ENCODE assay signal across 27 cellular contexts in genomic region chrX:91080822-91081221, GRCh38.
"Had no signal": no experiment of that assay in that cellular context is flagged by ENCODE, and none has a peak within 500 bp of the region (broad histone marks: within the 10 kb centered on the region; RNA-seq: fewer than 3 reads in every experiment).

No MANE protein-coding gene starts in this region.

- ATAC-seq: activated CD4-positive, alpha-beta T cell treated with anti-CD3 and anti-CD28 coated beads for 36 hours; activated CD8-positive, alpha-beta memory T cell treated with anti-CD3 and anti-CD28 coated beads, Interleukin-2, amount 10 ng/mL, durations not matched to agents 7 days and 5 days; activated CD8-positive, alpha-beta T cell treated with anti-CD3 and anti-CD28 coated beads, Interleukin-2, amount 10 ng/mL, durations not matched to agents 7 days and 5 days; activated naive CD8-positive, alpha-beta T cell treated with anti-CD3 and anti-CD28 coated beads, Interleukin-2, amount 50 U/mL, for 24 hours; gastroesophageal sphincter; heart right ventricle; T-helper 17 cell had no signal

- DNase-seq: activated CD4-positive, alpha-beta memory T cell treated with anti-CD3 and anti-CD28 coated beads for 36 hours; activated CD4-positive, alpha-beta T cell treated with anti-CD3 and anti-CD28 coated beads for 36 hours; activated CD4-positive, alpha-beta T cell treated with anti-CD3 and anti-CD28 coated beads, Interleukin-2, amount 10 ng/mL, durations not matched to agents 24 days and 14 days; activated CD4-positive, CD25-positive, alpha-beta regulatory T cell; activated CD4-positive, CD25-positive, alpha-beta regulatory T cell treated with anti-CD3 and anti-CD28 coated beads, Interleukin-2, amount 50 U/mL, for 72 hours; activated CD8-positive, alpha-beta memory T cell treated with anti-CD3 and anti-CD28 coated beads, Interleukin-2, amount 10 ng/mL, durations not matched to agents 7 days and 5 days; activated CD8-positive, alpha-beta memory T cell treated with anti-CD3 and anti-CD28 coated beads, Interleukin-2, amount 50 U/mL, for 4 hours; activated CD8-positive, alpha-beta T cell treated with anti-CD3 and anti-CD28 coated beads, Interleukin-2, amount 10 ng/mL, durations not matched to agents 7 days and 5 days; activated effector memory CD4-positive, alpha-beta T cell treated with anti-CD3 and anti-CD28 coated beads, Interleukin-2, amount 50 U/mL, for 16 hours; activated naive CD4-positive, alpha-beta T cell treated with anti-CD3 and anti-CD28 coated beads for 36 hours; activated naive CD8-positive, alpha-beta T cell treated with anti-CD3 and anti-CD28 coated beads for 36 hours; activated naive CD8-positive, alpha-beta T cell treated with anti-CD3 and anti-CD28 coated beads, Interleukin-2, amount 50 U/mL, for 24 hours; activated T-cell treated with anti-CD3 and anti-CD28 coated beads, Interleukin-2, amount 50 U/mL, for 1 hour; activated T-cell treated with anti-CD3 and anti-CD28 coated beads, Interleukin-2, amount 50 U/mL, for 48 hours; adrenal gland; amygdala; aorta; central memory CD4-positive, alpha-beta T cell; cerebellar nuclear complex; colonic mucosa; effector CD8-positive, alpha-beta T cell; esophagus squamous epithelium; foreskin melanocyte; heart right ventricle; T-helper 17 cell; T1000 had no signal
